9 cellular contexts compared by ENCODE assay signal in genomic region chr7:159030490-159031134, GRCh38.
DNase-seq lines count a peak whose midpoint lies in the region; ATAC-seq, FAIRE-seq and TF ChIP-seq lines count a peak whose summit lies in the region.
"Had no signal": no experiment of that assay in that cellular context is flagged by ENCODE, and none has a peak within 500 bp of the region (broad histone marks: within the 10 kb centered on the region; RNA-seq: fewer than 3 reads in every experiment).

No MANE protein-coding gene starts in this region.

- no peaks in the 10 kb centered on the region for H3K79me2 ChIP-seq in HepG2 (ENCODE audit: insufficient read depth, low read length)

- H3K9ac ChIP-seq in HepG2 (ENCODE audit: insufficient read depth, low read depth, low read length), result peak overlapping the region; percentile 31; the same call in 1 of the 2 replicates

- no peak for TF ChIP-seq POLR2A in Peyer's patch (IDR thresholded peaks at IDR 0.05)
- TF ChIP-seq POLR2A in HepG2 (IDR thresholded peaks at IDR 0.05; ENCODE audit: insufficient read depth in 1 of 2, low read depth in 2 of 2, low read length in 2 of 2), result no peak

- WGBS in HepG2 (ENCODE audit: low lambda C conversion rate), result 9% methylated on average over 6 of the region's 59 CpGs

- H3K36me3 ChIP-seq in Peyer's patch (no peaks in the 10 kb centered on the region), HepG2 (replicated peaks in 1 of 2; ENCODE audit: control insufficient read depth in 1 of 2, insufficient read depth in 2 of 2, low read length in 2 of 2) (no peaks in the 10 kb centered on the region), SJCRH30 (peaks cover 42% of the 10 kb centered on the region)

- H3K4me2 ChIP-seq in HepG2 (ENCODE audit: low read depth, low read length), result peak overlapping the region; percentile 83

- peaks cover 15% of the 10 kb centered on the region for H3K4me1 Mint-ChIP-seq in activated naive CD4-positive, alpha-beta T cell treated with anti-CD3 and anti-CD28 coated beads for 36 hours (ENCODE audit: low read depth)

- no peak for TF ChIP-seq EP300 in HepG2 (IDR thresholded peaks at IDR 0.05; ENCODE audit: low read depth in 2 of 2, low read length in 2 of 2)
- no peak for TF ChIP-seq EP300 in HepG2 (CRISPR knock-in tag; IDR thresholded peaks at IDR 0.05; ENCODE audit: borderline replicate concordance)

- H3K9me3 Mint-ChIP-seq in activated naive CD4-positive, alpha-beta T cell treated with anti-CD3 and anti-CD28 coated beads for 36 hours, result no peaks in the 10 kb centered on the region

- TF ChIP-seq CTCF in Peyer's patch (IDR thresholded peaks at IDR 0.05) (peak in 4 of 6 experiments; percentile 11 to 40 (median 30)), coronary artery (IDR thresholded peaks at IDR 0.05) (peak; percentile 53), HepG2 (CRISPR knock-in tag; IDR thresholded peaks at IDR 0.05) (peak; percentile 72)

- H3K27ac ChIP-seq in Peyer's patch (peak overlapping the region; percentile 25 to 55 (median 34)), coronary artery (peak overlapping the region; percentile 91 to 97), HepG2 (ENCODE audit: extremely low read length, insufficient read depth, low read length) (no peak overlapping the region), substantia nigra (ENCODE audit: low read depth, low read length, poor library complexity, severe bottlenecking) (peak overlapping the region; percentile 9), SJCRH30 (no peak overlapping the region)

- TF ChIP-seq RAD21 in HepG2 (CRISPR knock-in tag; IDR thresholded peaks at IDR 0.05), result peak; percentile 50

- no peak overlapping the region for H2AFZ ChIP-seq in HepG2 (ENCODE audit: low read length)

- no peaks in the 10 kb centered on the region for H3K27me3 ChIP-seq in Peyer's patch
- peaks cover 1 to 72% of the 10 kb centered on the region in 2 experiments; a peak in 3 of 5 replicates for H3K27me3 ChIP-seq in HepG2 (ENCODE audit: control insufficient read depth in 1 of 2, insufficient read depth in 2 of 2, low read length in 2 of 2)
- no peaks in the 10 kb centered on the region for H3K27me3 ChIP-seq in SJCRH30

- H3K4me3 ChIP-seq in Peyer's patch (peak overlapping the region; percentile 19 to 58 (median 47)), coronary artery (peak overlapping the region; percentile 84), HepG2 (replicated peaks in 1 of 3; ENCODE audit: insufficient read depth in 1 of 3, low read depth in 2 of 3, low read length in 3 of 3) (peak overlapping the region; percentile 48 to 72 (median 52); a peak in 5 of 6 replicates), SJCRH30 (no peak overlapping the region)

- POLR2A ChIA-PET in HepG2 (lab: Yijun Ruan, JAX), result no interaction called here

- peaks cover 0 to 18% (median 0%) of the 10 kb centered on the region in 4 donors for H3K4me1 ChIP-seq in Peyer's patch
- H3K4me1 ChIP-seq in HepG2 (ENCODE audit: insufficient read depth, low read length), result no peaks in the 10 kb centered on the region; the same call in 1 of the 2 replicates
- no peaks in the 10 kb centered on the region; the same call in 1 of the 2 replicates for H3K4me1 ChIP-seq in SJCRH30

- peak overlapping the region; percentile 29 for H3K4me3 Mint-ChIP-seq in activated naive CD4-positive, alpha-beta T cell treated with anti-CD3 and anti-CD28 coated beads for 36 hours

- H3K27ac Mint-ChIP-seq in activated naive CD4-positive, alpha-beta T cell treated with anti-CD3 and anti-CD28 coated beads for 36 hours, result no peak overlapping the region

- no TSS peak for BruUV-seq in HepG2 (replicated peaks; lab: Mats Ljungman, UMichigan)

- CTCF ChIA-PET in activated naive CD4-positive, alpha-beta T cell treated with anti-CD3 and anti-CD28 coated beads for 36 hours (lab: Charles Lee), result no interaction called here
- CTCF ChIA-PET in HepG2 (lab: Yijun Ruan, JAX; ENCODE audit: low intra/inter-chr PET ratio, low total read pairs), result no interaction called here

- FAIRE-seq in HepG2 (lab: Jason Lieb, UNC), result no peak
- FAIRE-seq: G401.6 had no signal

- H4K20me1 ChIP-seq in HepG2 (ENCODE audit: insufficient read depth, low read length), result no peaks in the 10 kb centered on the region

- H3K36me3 Mint-ChIP-seq in activated naive CD4-positive, alpha-beta T cell treated with anti-CD3 and anti-CD28 coated beads for 36 hours (ENCODE audit: low read depth), result no peaks in the 10 kb centered on the region

- H3K9me3 ChIP-seq in Peyer's patch (no peaks in the 10 kb centered on the region), HepG2 (ENCODE audit: low read length) (no peaks in the 10 kb centered on the region), SJCRH30 (replicated peaks) (no peaks in the 10 kb centered on the region; the same call in 1 of the 2 replicates)

- no peak for DNase-seq in activated naive CD4-positive, alpha-beta T cell treated with anti-CD3 and anti-CD28 coated beads for 36 hours
- DNase-seq in activated naive CD4-positive, alpha-beta T cell treated with Interleukin-2 at 50 U/mL for 16 hours, result no peak
- DNase-seq in Peyer's patch (peak in 2 of 3 donors; percentile 59 to 67), coronary artery (ENCODE audit: low spot score) (peak; percentile 81), HepG2 (ENCODE audit: low spot score) (peak; percentile 46), substantia nigra (lab: John Stamatoyannopoulos, UW) (peak in 9 of 49 donors; percentile 22 to 59 (median 34)), SJCRH30 (no peak)

- intact Hi-C loops in activated naive CD4-positive, alpha-beta T cell treated with anti-CD3 and anti-CD28 coated beads for 36 hours (cut with micrococcal nuclease), result no loop called here
- intact Hi-C loops in HepG2 (cut with micrococcal nuclease; ENCODE audit: unreplicated experiment), result no loop called here

- ATAC-seq in HepG2 (peak; percentile 91), GM18907 (IDR thresholded peaks at IDR 0.05; ENCODE audit: unreplicated experiment) (no peak)

- peaks cover 20% of the 10 kb centered on the region for H3K27me3 Mint-ChIP-seq in activated naive CD4-positive, alpha-beta T cell treated with anti-CD3 and anti-CD28 coated beads for 36 hours (ENCODE audit: low read depth)

- in situ Hi-C loops in HepG2 (cut with HindIII; ENCODE audit: extremely low pct_ligation_motif_present, low pct_unique_long_range_greater_than_20kb), result no loop called here

TF ChIP-seq in HepG2, 621 proteins besides CTCF, POLR2A, EP300 and RAD21 (continues in another document):
- TF ChIP-seq ZNF746 (CRISPR knock-in tag; IDR thresholded peaks at IDR 0.05) (no peak), ZNF556 (CRISPR knock-in tag; IDR thresholded peaks at IDR 0.05; ENCODE audit: borderline replicate concordance) (0 out of 2 replicates have a peak, but pooled peaks have one; percentile 39), ISL2 (CRISPR knock-in tag; IDR thresholded peaks at IDR 0.05) (peak; percentile 16; the same call in 1 of the 2 replicates), ATF7-NPFF (CRISPR knock-in tag; IDR thresholded peaks at IDR 0.05; ENCODE audit: low read depth) (0 out of 2 replicates have a peak, but pooled peaks have one; percentile 20), ZNF768 (CRISPR knock-in tag; IDR thresholded peaks at IDR 0.05) (peak; percentile 44; the same call in 1 of the 2 replicates), ZNF792 (CRISPR knock-in tag; IDR thresholded peaks at IDR 0.05) (peak; percentile 17; the same call in 1 of the 2 replicates), CCDC6 (CRISPR knock-in tag; IDR thresholded peaks at IDR 0.05) (peak; percentile 31; the same call in 1 of the 2 replicates), GABPA (IDR thresholded peaks at IDR 0.05; ENCODE audit: low read depth, low read length) (no peak), GABPA (CRISPR knock-in tag; IDR thresholded peaks at IDR 0.05; ENCODE audit: low read depth) (no peak), SAP130 (CRISPR knock-in tag; IDR thresholded peaks at IDR 0.05; ENCODE audit: low read depth) (peak; percentile 16; the same call in 1 of the 2 replicates), HNRNPL (IDR thresholded peaks at IDR 0.05; ENCODE audit: low read depth, low read length) (0 out of 2 replicates have a peak, but pooled peaks have one; percentile 40)
- TF ChIP-seq, protein P1, sequence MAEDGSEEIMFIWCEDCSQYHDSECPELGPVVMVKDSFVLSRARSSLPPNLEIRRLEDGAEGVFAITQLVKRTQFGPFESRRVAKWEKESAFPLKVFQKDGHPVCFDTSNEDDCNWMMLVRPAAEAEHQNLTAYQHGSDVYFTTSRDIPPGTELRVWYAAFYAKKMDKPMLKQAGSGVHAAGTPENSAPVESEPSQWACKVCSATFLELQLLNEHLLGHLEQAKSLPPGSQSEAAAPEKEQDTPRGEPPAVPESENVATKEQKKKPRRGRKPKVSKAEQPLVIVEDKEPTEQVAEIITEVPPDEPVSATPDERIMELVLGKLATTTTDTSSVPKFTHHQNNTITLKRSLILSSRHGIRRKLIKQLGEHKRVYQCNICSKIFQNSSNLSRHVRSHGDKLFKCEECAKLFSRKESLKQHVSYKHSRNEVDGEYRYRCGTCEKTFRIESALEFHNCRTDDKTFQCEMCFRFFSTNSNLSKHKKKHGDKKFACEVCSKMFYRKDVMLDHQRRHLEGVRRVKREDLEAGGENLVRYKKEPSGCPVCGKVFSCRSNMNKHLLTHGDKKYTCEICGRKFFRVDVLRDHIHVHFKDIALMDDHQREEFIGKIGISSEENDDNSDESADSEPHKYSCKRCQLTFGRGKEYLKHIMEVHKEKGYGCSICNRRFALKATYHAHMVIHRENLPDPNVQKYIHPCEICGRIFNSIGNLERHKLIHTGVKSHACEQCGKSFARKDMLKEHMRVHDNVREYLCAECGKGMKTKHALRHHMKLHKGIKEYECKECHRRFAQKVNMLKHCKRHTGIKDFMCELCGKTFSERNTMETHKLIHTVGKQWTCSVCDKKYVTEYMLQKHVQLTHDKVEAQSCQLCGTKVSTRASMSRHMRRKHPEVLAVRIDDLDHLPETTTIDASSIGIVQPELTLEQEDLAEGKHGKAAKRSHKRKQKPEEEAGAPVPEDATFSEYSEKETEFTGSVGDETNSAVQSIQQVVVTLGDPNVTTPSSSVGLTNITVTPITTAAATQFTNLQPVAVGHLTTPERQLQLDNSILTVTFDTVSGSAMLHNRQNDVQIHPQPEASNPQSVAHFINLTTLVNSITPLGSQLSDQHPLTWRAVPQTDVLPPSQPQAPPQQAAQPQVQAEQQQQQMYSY (CRISPR knock-in tag; IDR thresholded peaks at IDR 0.05), result peak; percentile 49; the same call in 1 of the 2 replicates

Comparison
In these comparisons a context has a peak if more than half of its experiments do, and no peak if none do; other contexts are left out.
1. DNase-seq: peak in Peyer's patch (2 of 3), coronary artery (single experiment) and HepG2 (single experiment); none in activated naive CD4-positive, alpha-beta T cell treated with anti-CD3 and anti-CD28 coated beads for 36 hours (single experiment), activated naive CD4-positive, alpha-beta T cell treated with Interleukin-2 at 50 U/mL for 16 hours (single experiment) and SJCRH30 (0 of 2).
2. H3K27ac ChIP-seq: peak in Peyer's patch (4 of 4), coronary artery (2 of 2) and substantia nigra (single experiment); none in HepG2 (single experiment) and SJCRH30 (single experiment).
3. Peak in every context shown above with its lines, with median percentiles within 50 percentile points of each other: CTCF ChIP-seq.